Comparison of ENCODE assay signal across 13 cellular contexts in the genomic region with DNA sequence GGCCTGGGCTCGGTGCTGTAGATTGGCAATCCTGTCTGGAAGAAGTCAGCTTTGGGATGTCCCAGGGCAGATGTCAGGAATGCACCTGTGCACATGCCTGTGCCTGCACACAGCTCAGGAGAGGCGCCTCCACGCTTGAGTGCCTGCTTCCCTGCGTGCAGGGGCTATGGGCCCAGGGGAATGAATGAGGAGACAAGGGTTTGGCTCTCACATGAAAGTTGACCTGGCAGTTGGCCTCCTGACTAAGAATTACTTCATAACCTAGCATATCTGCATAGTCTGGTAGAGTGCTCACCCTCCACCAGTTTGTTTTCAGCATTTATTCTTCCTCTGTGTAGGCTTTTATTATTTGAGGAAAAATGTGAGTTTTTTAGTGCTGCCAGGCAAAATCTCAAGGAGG. TPM values are rescaled to one million over a fixed set of nuclear protein-coding genes. Genes with fewer than 3 reads are reported as not detected.
DNase-seq lines count a peak whose midpoint lies in the region; ATAC-seq, FAIRE-seq and TF ChIP-seq lines count a peak whose summit lies in the region.
"Had no signal": no experiment of that assay in that cellular context is flagged by ENCODE, and none has a peak within 500 bp of the region (broad histone marks: within the 10 kb centered on the region; RNA-seq: fewer than 3 reads in every experiment).

No MANE protein-coding gene starts in this region.

- in situ Hi-C loops in ACHN (cut with HindIII; ENCODE audit: low pct_ligation_motif_present, low pct_unique_long_range_greater_than_20kb, low sequenced_read_pairs): no loop called here

- H3K4me2 ChIP-seq in astrocyte (ENCODE audit: low read length): peak overlapping the region; percentile 58

- ATAC-seq in HG03039 (IDR thresholded peaks at IDR 0.05; ENCODE audit: unreplicated experiment): no peak
- ATAC-seq in GM18519 (IDR thresholded peaks at IDR 0.05; ENCODE audit: low FRiP score, unreplicated experiment): no peak
- ATAC-seq: activated CD8-positive, alpha-beta T cell treated with anti-CD3 and anti-CD28 coated beads for 36 hours; heart left ventricle had no signal

- TF ChIP-seq CTCF in astrocyte (IDR thresholded peaks at IDR 0.05; ENCODE audit: insufficient read depth, low read depth, low read length): no peak

- peaks cover 38% of the 10 kb centered on the region for H3K36me3 ChIP-seq in astrocyte (ENCODE audit: insufficient read depth, low read length)

- no peaks in the 10 kb centered on the region for H3K9me3 Mint-ChIP-seq in astrocyte (ENCODE audit: unreplicated experiment)
- H3K9me3 Mint-ChIP-seq: activated CD8-positive, alpha-beta T cell treated with anti-CD3 and anti-CD28 coated beads for 36 hours had no signal

- H4K20me1 ChIP-seq in astrocyte (ENCODE audit: insufficient read depth, low read length): peaks cover 47% of the 10 kb centered on the region

- H3K4me1 Mint-ChIP-seq in astrocyte (ENCODE audit: low read depth, unreplicated experiment): peaks cover 22% of the 10 kb centered on the region

- peaks cover 35% of the 10 kb centered on the region for H3K36me3 Mint-ChIP-seq in astrocyte (ENCODE audit: low read depth, unreplicated experiment)

- H3K27me3 Mint-ChIP-seq in astrocyte (ENCODE audit: low read depth, unreplicated experiment): no peaks in the 10 kb centered on the region
- H3K27me3 Mint-ChIP-seq: activated CD8-positive, alpha-beta T cell treated with anti-CD3 and anti-CD28 coated beads for 36 hours had no signal

- H3K9me3 ChIP-seq in astrocyte (ENCODE audit: insufficient read depth, low read depth, low read length): no peaks in the 10 kb centered on the region
- H3K9me3 ChIP-seq: heart left ventricle had no signal

- H3K4me3 ChIP-seq in astrocyte (ENCODE audit: insufficient read depth, low read depth, low read length): no peak overlapping the region
- H3K4me3 ChIP-seq: heart left ventricle had no signal

- H3K4me1 ChIP-seq in astrocyte (ENCODE audit: insufficient read depth, low read length): peaks cover 38% of the 10 kb centered on the region

- DNase-seq in ACHN (peak; percentile 86), HK-2 (ENCODE audit: unreplicated experiment) (peak; percentile 60), astrocyte (ENCODE audit: low read depth) (peak; percentile 82), glomerular visceral epithelial cell (ENCODE audit: extremely low spot score) (peak; percentile 87), MV-4-11 (lab: John Stamatoyannopoulos, UW) (no peak)
- DNase-seq in activated CD4-positive, alpha-beta T cell treated with anti-CD3 and anti-CD28 coated beads for 48 hours: no peak
- DNase-seq: activated CD8-positive, alpha-beta T cell treated with anti-CD3 and anti-CD28 coated beads for 36 hours; GDM1; heart left ventricle; Kasumi-1 had no signal

- peak overlapping the region; percentile 73 for H3K27ac ChIP-seq in astrocyte (ENCODE audit: low read depth, low read length)
- H3K27ac ChIP-seq: heart left ventricle had no signal

- peaks cover 24% of the 10 kb centered on the region for H3K79me2 ChIP-seq in astrocyte (ENCODE audit: insufficient read depth, low read length)

- H2AFZ ChIP-seq in astrocyte (ENCODE audit: low read depth, low read length): no peak overlapping the region

- no peak overlapping the region for H3K4me3 Mint-ChIP-seq in astrocyte (ENCODE audit: unreplicated experiment)
- H3K4me3 Mint-ChIP-seq: activated CD8-positive, alpha-beta T cell treated with anti-CD3 and anti-CD28 coated beads for 36 hours had no signal

- no peak overlapping the region for H3K27ac Mint-ChIP-seq in astrocyte (ENCODE audit: unreplicated experiment)
- H3K27ac Mint-ChIP-seq: activated CD8-positive, alpha-beta T cell treated with anti-CD3 and anti-CD28 coated beads for 36 hours had no signal

- H3K27me3 ChIP-seq in astrocyte (ENCODE audit: insufficient read depth, low read length): no peaks in the 10 kb centered on the region
- H3K27me3 ChIP-seq: heart left ventricle had no signal

- no peak for FAIRE-seq in astrocyte (lab: Jason Lieb, UNC)

- H3K9ac ChIP-seq in astrocyte (ENCODE audit: low read length): peak overlapping the region; percentile 45

RNA-seq across cellular contexts. Expression of a gene that starts 50.0 kb away (rescaled TPM):
- 0.31 and 0.64 TPM in 2 replicates for total RNA-seq in astrocyte
- total RNA-seq: OCI-LY7 had no signal

Comparison
In these comparisons a context has a peak if more than half of its experiments do, and no peak if none do; other contexts are left out.
1. DNase-seq: peak in ACHN (single experiment), HK-2 (single experiment), astrocyte (single experiment) and glomerular visceral epithelial cell (single experiment); none in activated CD4-positive, alpha-beta T cell treated with anti-CD3 and anti-CD28 coated beads for 48 hours (single experiment) and MV-4-11 (single experiment).